26 cellular contexts compared by ENCODE assay signal in the genomic region with DNA sequence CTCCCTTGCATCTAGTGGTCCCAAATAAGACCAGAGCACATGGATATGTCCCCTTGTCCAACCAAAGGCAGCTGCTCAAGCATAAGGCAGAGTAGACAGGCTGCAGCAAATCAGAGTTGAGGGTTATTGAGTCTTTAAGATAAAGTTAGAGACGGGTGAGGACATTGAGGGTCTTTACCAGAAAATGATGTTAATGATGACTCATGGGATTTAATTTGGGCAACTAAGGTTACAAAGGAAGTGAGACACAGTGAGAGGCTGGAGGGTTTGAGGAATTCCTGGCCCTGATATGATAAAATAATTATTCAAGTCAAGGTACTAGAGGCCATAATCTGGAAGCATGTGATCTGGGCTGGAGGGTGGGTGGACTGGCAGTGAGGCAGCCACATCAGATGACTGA.
"Had no signal": no experiment of that assay in that cellular context is flagged by ENCODE, and none has a peak within 500 bp of the region (broad histone marks: within the 10 kb centered on the region; RNA-seq: fewer than 3 reads in every experiment).

No MANE protein-coding gene starts in this region.

- FAIRE-seq: bronchial epithelial cell had no signal

- ATAC-seq: activated CD8-positive, alpha-beta T cell treated with anti-CD3 and anti-CD28 coated beads, Interleukin-2, amount 10 ng/mL, durations not matched to agents 7 days and 5 days; body of pancreas; Panc1 had no signal

- H3K36me3 ChIP-seq: SJCRH30 had no signal

- H3K4me3 ChIP-seq: body of pancreas, SJCRH30 had no signal

- H3K27ac ChIP-seq: body of pancreas, RWPE1, SJCRH30, VCaP had no signal

- H3K4me2 ChIP-seq: SK-N-SH had no signal

- H3K9ac ChIP-seq: SK-N-SH had no signal

- H3K27me3 ChIP-seq: body of pancreas, SJCRH30 had no signal

- H3K4me1 ChIP-seq: body of pancreas, SJCRH30 had no signal

- H3K9me3 ChIP-seq: body of pancreas, SJCRH30, SK-N-SH had no signal

- DNase-seq: activated CD4-positive, alpha-beta T cell treated with anti-CD3 and anti-CD28 coated beads for 4 hours; activated CD4-positive, CD25-positive, alpha-beta regulatory T cell; activated CD8-positive, alpha-beta memory T cell treated with anti-CD3 and anti-CD28 coated beads, Interleukin-2, amount 50 U/mL, for 48 hours; activated CD8-positive, alpha-beta T cell treated with anti-CD3 and anti-CD28 coated beads, Interleukin-2, amount 10 ng/mL, durations not matched to agents 7 days and 5 days; activated naive CD4-positive, alpha-beta T cell treated with anti-CD3 and anti-CD28 coated beads, Interleukin-2, amount 50 U/mL, for 16 hours; activated naive CD8-positive, alpha-beta T cell treated with anti-CD3 and anti-CD28 coated beads, Interleukin-2, amount 10 ng/mL, durations not matched to agents 7 days and 5 days; activated T-cell treated with anti-CD3 and anti-CD28 coated beads, Interleukin-2, amount 50 U/mL, for 1 hour; aorta; body of pancreas; central memory CD4-positive, alpha-beta T cell; NCI-H1092 treated with DMSO at 0.1 percent for 48 hours; NCI-H1417 treated with DMSO at 0.1 percent for 48 hours; NCI-H1694; NCI-H2029 treated with DMSO at 0.1 percent for 48 hours; NCI-H510A treated with DMSO at 0.1 percent for 48 hours; NCI-H69; NK-92 treated with Interleukin-12 subunit alpha and Interleukin-12 subunit beta, amount 100 ng/mL, for 24 hours; OCI-M1; Right ventricle myocardium superior; SJCRH30; SK-N-SH; T-helper 1 cell had no signal
